ENCODE assay signal across 8 cellular contexts in genomic region chr15:98648654-98649537, GRCh38. TPM values are rescaled to one million over a fixed set of nuclear protein-coding genes. Genes with fewer than 3 reads are reported as not detected.
DNase-seq lines count a peak whose midpoint lies in the region; ATAC-seq and TF ChIP-seq lines count a peak whose summit lies in the region.

No MANE protein-coding gene starts in this region.

- intact Hi-C loops in aorta (cut with DNase I), result loop anchor here (1.0 to 10.0 kb wide), 6 partner anchors 64 to 428 kb away; no protein-coding TSS in a partner anchor

- peak overlapping the region; percentile 98 for H3K4me2 ChIP-seq in neural progenitor cell

- H3K9ac ChIP-seq in neural progenitor cell, result peak overlapping the region; percentile 47

- peaks cover 63% of the 10 kb centered on the region for H3K79me2 ChIP-seq in neural progenitor cell (ENCODE audit: low read depth)

- WGBS in gastroesophageal sphincter (ENCODE audit: low coverage in 1 of 2), 2 donors, result 0% methylated on average over 1 to 9 of the region's 122 CpGs
- 0 to 1% methylated on average over 57 to 122 of the region's 122 CpGs for WGBS in aorta, 2 donors

- peaks cover 0 to 40% (median 0%) of the 10 kb centered on the region in 3 donors for H3K4me1 ChIP-seq in gastroesophageal sphincter
- peaks cover 40% of the 10 kb centered on the region for H3K4me1 ChIP-seq in neural progenitor cell
- H3K4me1 ChIP-seq in aorta (ENCODE audit: control insufficient read depth in 1 of 2, insufficient read depth in 2 of 2, low read length in 2 of 2), result no peaks in the 10 kb centered on the region

- H3K27me3 Mint-ChIP-seq in neural progenitor cell (ENCODE audit: insufficient read depth, low read depth), result peaks cover 3% of the 10 kb centered on the region

- H3K36me3 ChIP-seq in gastroesophageal sphincter (no peaks in the 10 kb centered on the region), neural progenitor cell (no peaks in the 10 kb centered on the region), aorta (ENCODE audit: control insufficient read depth in 1 of 2, insufficient read depth in 2 of 2, low read length in 1 of 2) (no peaks in the 10 kb centered on the region)

- peaks cover 46% of the 10 kb centered on the region for H4K20me1 ChIP-seq in neural progenitor cell (ENCODE audit: low read depth)

- peak overlapping the region; percentile 72 to 98 (median 94) for H3K27ac ChIP-seq in gastroesophageal sphincter
- peak overlapping the region; percentile 89 for H3K27ac ChIP-seq in neural progenitor cell
- peak overlapping the region; percentile 69 to 94 for H3K27ac ChIP-seq in aorta (ENCODE audit: low read depth in 1 of 2, low read length in 2 of 2)

- TF ChIP-seq CTCF in gastroesophageal sphincter (IDR thresholded peaks at IDR 0.05) (peak in 2 of 4 experiments; percentile 20 to 49), neural progenitor cell (IDR thresholded peaks at IDR 0.05) (no peak)

- peak overlapping the region; percentile 92 for H3K4me3 Mint-ChIP-seq in neural progenitor cell

- H3K4me3 ChIP-seq in gastroesophageal sphincter (peak overlapping the region; percentile 58 to 67), neural progenitor cell (peak overlapping the region; percentile 84), aorta (ENCODE audit: low read length in 2 of 2) (peak overlapping the region; percentile 56 to 99)

- H3K27me3 ChIP-seq in gastroesophageal sphincter, result peaks cover 13% of the 10 kb centered on the region
- H3K27me3 ChIP-seq in neural progenitor cell, result no peaks in the 10 kb centered on the region
- no peaks in the 10 kb centered on the region for H3K27me3 ChIP-seq in aorta (ENCODE audit: control insufficient read depth in 1 of 2, insufficient read depth in 2 of 2, low read length in 1 of 2)

- TF ChIP-seq POLR2A in gastroesophageal sphincter (IDR thresholded peaks at IDR 0.05), result peak in 1 of 2 donors; percentile 48

- H3K27ac Mint-ChIP-seq in neural progenitor cell, result peak overlapping the region; percentile 89

- H3K36me3 Mint-ChIP-seq in neural progenitor cell, result no peaks in the 10 kb centered on the region

- peaks cover 35% of the 10 kb centered on the region for H3F3A ChIP-seq in neural progenitor cell (ENCODE audit: low read depth)

- no peak for TF ChIP-seq EP300 in gastroesophageal sphincter (IDR thresholded peaks at IDR 0.05)

- no peaks in the 10 kb centered on the region for H3K9me3 Mint-ChIP-seq in neural progenitor cell

- ATAC-seq in HG02798 (IDR thresholded peaks at IDR 0.05; ENCODE audit: poor library complexity, unreplicated experiment), result peak; percentile 26
- peak; percentile 17 for ATAC-seq in gastroesophageal sphincter
- ATAC-seq in aorta (ENCODE audit: low FRiP score), result no peak

- H3K4me1 Mint-ChIP-seq in neural progenitor cell, result peaks cover 25% of the 10 kb centered on the region

- DNase-seq in NCI-H510A treated with DMSO at 0.1 percent for 48 hours (lab: John Stamatoyannopoulos, UW) (peak; percentile 3), NCI-H510A (lab: John Stamatoyannopoulos, UW) (no peak), NOMO-1 treated with DMSO at 0.1 percent for 48 hours (lab: John Stamatoyannopoulos, UW; ENCODE audit: unreplicated experiment) (peak; percentile 24), neural progenitor cell (ENCODE audit: low spot score) (peak; percentile 93), aorta (peak; percentile 70 to 85)
- DNase-seq in activated T-helper 9 cell treated with anti-CD3 and anti-CD28 coated beads, Interleukin-2, amount 50 U/mL, for 16 hours (ENCODE audit: low read depth), result peak; percentile 24

- no peak overlapping the region for H2AFZ ChIP-seq in neural progenitor cell (replicated peaks)

- H3K9me3 ChIP-seq in gastroesophageal sphincter (no peaks in the 10 kb centered on the region), neural progenitor cell (ENCODE audit: low read depth) (no peaks in the 10 kb centered on the region), aorta (ENCODE audit: control insufficient read depth, low read length) (no peaks in the 10 kb centered on the region)

RNA-seq across cellular contexts. Expression of gene IGF1R, which starts 0.6 kb away (rescaled TPM):
- total RNA-seq in gastroesophageal sphincter, result 10 to 100 TPM; 31.6 to 87.8 (median 60.0) TPM
- 23.5 and 40.4 TPM in 2 replicates for total RNA-seq in neural progenitor cell (ENCODE audit: low replicate concordance)
- total RNA-seq in aorta, result 100 to 1,000 TPM in 1 of 2 donors, 10 to 100 TPM in 1; 88.8 to 137 TPM
- polyA plus RNA-seq in aorta, result 10 to 100 TPM in 1 of 2 donors, 1 to 10 TPM in 1; 7.5 to 12.7 TPM
